ENCODE assay signal across 9 cellular contexts in genomic region chr2:169478339-169478738, GRCh38. TPM values are rescaled to one million over a fixed set of nuclear protein-coding genes. Genes with fewer than 3 reads are reported as not detected.
DNase-seq lines count a peak whose midpoint lies in the region; ATAC-seq and TF ChIP-seq lines count a peak whose summit lies in the region.
"Had no signal": no experiment of that assay in that cellular context is flagged by ENCODE, and none has a peak within 500 bp of the region (broad histone marks: within the 10 kb centered on the region; RNA-seq: fewer than 3 reads in every experiment).

No MANE protein-coding gene starts in this region.

- no peaks in the 10 kb centered on the region for H3K27me3 Mint-ChIP-seq in activated naive CD8-positive, alpha-beta T cell treated with anti-CD3 and anti-CD28 coated beads for 36 hours

- H3K4me1 ChIP-seq in hepatocyte (ENCODE audit: insufficient read depth): no peaks in the 10 kb centered on the region

- 73% methylated on average over 3 of the region's 3 CpGs for WGBS in hepatocyte (ENCODE audit: low lambda C conversion rate, missing lambda C conversion rate)

- H3K79me2 ChIP-seq in hepatocyte: no peaks in the 10 kb centered on the region

- H3K4me3 Mint-ChIP-seq in activated naive CD8-positive, alpha-beta T cell treated with anti-CD3 and anti-CD28 coated beads for 36 hours: peak overlapping the region; percentile 89

- H3K27ac Mint-ChIP-seq in activated naive CD8-positive, alpha-beta T cell treated with anti-CD3 and anti-CD28 coated beads for 36 hours: no peak overlapping the region

- H2AFZ ChIP-seq in hepatocyte: peak overlapping the region; percentile 95

- peak; percentile 12 for DNase-seq in DMS 273 (lab: John Stamatoyannopoulos, UW; ENCODE audit: unreplicated experiment)
- no peak for DNase-seq in DMS 273 treated with DMSO at 0.1 percent for 48 hours (lab: John Stamatoyannopoulos, UW)
- DNase-seq in activated naive CD8-positive, alpha-beta T cell treated with anti-CD3 and anti-CD28 coated beads for 36 hours: no peak
- DNase-seq in hepatocyte (ENCODE audit: low spot score): no peak
- DNase-seq in skeletal muscle cell (ENCODE audit: low read depth): peak; percentile 46
- no peak for DNase-seq in SIG-M5 treated with dmso at 0.1 percent for 504 hours (lab: John Stamatoyannopoulos, UW; ENCODE audit: unreplicated experiment)
- DNase-seq in H4 (ENCODE audit: low spot score): no peak
- DNase-seq: NCI-H1417 had no signal

- H3K4me1 Mint-ChIP-seq in activated naive CD8-positive, alpha-beta T cell treated with anti-CD3 and anti-CD28 coated beads for 36 hours: peaks cover 14% of the 10 kb centered on the region

- H3K9me3 Mint-ChIP-seq in activated naive CD8-positive, alpha-beta T cell treated with anti-CD3 and anti-CD28 coated beads for 36 hours: no peaks in the 10 kb centered on the region

- H3K4me3 ChIP-seq in hepatocyte: no peak overlapping the region
- H3K4me3 ChIP-seq in skeletal muscle cell (ENCODE audit: low read depth, low read length): no peak overlapping the region

- H3K36me3 Mint-ChIP-seq in activated naive CD8-positive, alpha-beta T cell treated with anti-CD3 and anti-CD28 coated beads for 36 hours: no peaks in the 10 kb centered on the region

- no peak for TF ChIP-seq CTCF in hepatocyte (IDR thresholded peaks at IDR 0.05; ENCODE audit: poor library complexity)

- no peaks in the 10 kb centered on the region for H3K36me3 ChIP-seq in hepatocyte (replicated peaks; ENCODE audit: insufficient read depth, low read depth)

- H4K20me1 ChIP-seq in hepatocyte (ENCODE audit: insufficient read depth, poor library complexity, severe bottlenecking): no peaks in the 10 kb centered on the region

- no peaks in the 10 kb centered on the region for H3K9me2 ChIP-seq in hepatocyte (replicated peaks; ENCODE audit: insufficient read depth)

- H3K9me3 ChIP-seq in hepatocyte (ENCODE audit: low read depth): no peaks in the 10 kb centered on the region

- no peak for ATAC-seq in GM18517 (IDR thresholded peaks at IDR 0.05; ENCODE audit: unreplicated experiment)

- H3K4me2 ChIP-seq in hepatocyte: no peak overlapping the region

- H3K27ac ChIP-seq in hepatocyte: no peak overlapping the region

- H3K27me3 ChIP-seq in hepatocyte: no peaks in the 10 kb centered on the region

RNA-seq across cellular contexts. Expression of gene BBS5, which starts 1.0 kb away (rescaled TPM):
- total RNA-seq in activated naive CD8-positive, alpha-beta T cell treated with anti-CD3 and anti-CD28 coated beads for 36 hours: 1 to 10 TPM; 3.5 to 5.0 TPM
- total RNA-seq in hepatocyte: 3.5 and 4.2 TPM in 2 replicates
- polyA plus RNA-seq in hepatocyte: 3.7 and 7.0 TPM in 2 replicates
- total RNA-seq in H4 (2014; rRNA removed; shearing (Covaris generic)): 1.9 and 2.3 TPM in 2 replicates

RNA-seq across cellular contexts. Expression of gene KLHL41, which starts 31.2 kb away (rescaled TPM):
- total RNA-seq in activated naive CD8-positive, alpha-beta T cell treated with anti-CD3 and anti-CD28 coated beads for 36 hours: under 1 TPM; 0.14 to 0.20 TPM
- 1.8 and 2.0 TPM in 2 replicates for total RNA-seq in hepatocyte
- 0.34 and 0.67 TPM in 2 replicates for polyA plus RNA-seq in hepatocyte
- total RNA-seq in H4 (2014; rRNA removed; shearing (Covaris generic)): 0.23 TPM in 1 of 2 replicates, not detected in the other

Comparison
In these comparisons a context has a peak if more than half of its experiments do, and no peak if none do; other contexts are left out.
1. DNase-seq: peak in DMS 273 (single experiment) and skeletal muscle cell (single experiment); none in DMS 273 treated with DMSO at 0.1 percent for 48 hours (single experiment), activated naive CD8-positive, alpha-beta T cell treated with anti-CD3 and anti-CD28 coated beads for 36 hours (single experiment), hepatocyte (single experiment), SIG-M5 treated with dmso at 0.1 percent for 504 hours (single experiment) and H4 (single experiment).